Comparison of ENCODE assay signal across 11 cellular contexts in genomic region chr7:152512711-152513110, GRCh38.
DNase-seq lines count a peak whose midpoint lies in the region; ATAC-seq and TF ChIP-seq lines count a peak whose summit lies in the region.
"Had no signal": no experiment of that assay in that cellular context is flagged by ENCODE, and none has a peak within 500 bp of the region (broad histone marks: within the 10 kb centered on the region; RNA-seq: fewer than 3 reads in every experiment).

No MANE protein-coding gene starts in this region.

- no peaks in the 10 kb centered on the region for H3K27me3 ChIP-seq in WERI-Rb-1 (ENCODE audit: insufficient read depth, low read depth, severe bottlenecking)

- peak; percentile 54 for ATAC-seq in activated naive CD8-positive, alpha-beta T cell treated with anti-CD3 and anti-CD28 coated beads, Interleukin-2, amount 10 ng/mL, durations not matched to agents 7 days and 5 days (ENCODE audit: low read depth)

- H3K27ac Mint-ChIP-seq in activated naive CD8-positive, alpha-beta T cell treated with anti-CD3 and anti-CD28 coated beads, Interleukin-2, amount 10 ng/mL, durations not matched to agents 7 days and 5 days = no peak overlapping the region

- no peaks in the 10 kb centered on the region for H3K36me3 Mint-ChIP-seq in activated naive CD8-positive, alpha-beta T cell treated with anti-CD3 and anti-CD28 coated beads, Interleukin-2, amount 10 ng/mL, durations not matched to agents 7 days and 5 days

- H3K4me3 Mint-ChIP-seq in activated naive CD8-positive, alpha-beta T cell treated with anti-CD3 and anti-CD28 coated beads, Interleukin-2, amount 10 ng/mL, durations not matched to agents 7 days and 5 days = peak overlapping the region; percentile 46

- POLR2A ChIA-PET in activated naive CD8-positive, alpha-beta T cell treated with anti-CD3 and anti-CD28 coated beads, Interleukin-2, amount 10 ng/mL, durations not matched to agents 7 days and 5 days (lab: Charles Lee) = interaction anchor here (0.7 kb wide), 1 partner anchor 231 kb away, joined by 3 read pairs; no protein-coding TSS in a partner anchor

- no peaks in the 10 kb centered on the region for H3K27me3 Mint-ChIP-seq in activated naive CD8-positive, alpha-beta T cell treated with anti-CD3 and anti-CD28 coated beads, Interleukin-2, amount 10 ng/mL, durations not matched to agents 7 days and 5 days

- no peak overlapping the region for H3K4me3 ChIP-seq in WERI-Rb-1 (ENCODE audit: low read depth, low read length)

- no peaks in the 10 kb centered on the region for H3K9me3 ChIP-seq in WERI-Rb-1 (ENCODE audit: severe bottlenecking)

- peaks cover 4% of the 10 kb centered on the region for H3K4me1 Mint-ChIP-seq in activated naive CD8-positive, alpha-beta T cell treated with anti-CD3 and anti-CD28 coated beads, Interleukin-2, amount 10 ng/mL, durations not matched to agents 7 days and 5 days

- no peak for TF ChIP-seq CTCF in WERI-Rb-1 (IDR thresholded peaks at IDR 0.05; ENCODE audit: low read depth, low read length)

- DNase-seq in stimulated activated CD4-positive, alpha-beta T cell treated with anti-CD3 and anti-CD28 coated beads, Interleukin-1b, Interleukin-23, amount 100 ng/mL, for 48 hours = peak; percentile 10
- no peak for DNase-seq in stimulated activated CD4-positive, alpha-beta T cell treated with anti-CD3 and anti-CD28 coated beads, Interleukin-12 subunit alpha, Interleukin-12 subunit beta, amount 100 ng/mL, for 4 hours
- DNase-seq in NCI-H146 treated with DMSO at 0.1 percent for 48 hours (lab: John Stamatoyannopoulos, UW; ENCODE audit: unreplicated experiment) (peak; percentile 9), WERI-Rb-1 (no peak), SIG-M5 treated with dmso at 0.1 percent for 504 hours (lab: John Stamatoyannopoulos, UW; ENCODE audit: unreplicated experiment) (no peak)
- DNase-seq in activated naive CD8-positive, alpha-beta T cell treated with anti-CD3 and anti-CD28 coated beads, Interleukin-2, amount 10 ng/mL, durations not matched to agents 7 days and 5 days = no peak
- DNase-seq in stimulated activated naive CD4-positive, alpha-beta T cell treated with Interleukin-2 at 50 U/mL for 16 hours (lab: John Stamatoyannopoulos, UW) = no peak
- DNase-seq in effector CD8-positive, alpha-beta T cell (lab: John Stamatoyannopoulos, UW) = no peak
- DNase-seq: activated CD8-positive, alpha-beta memory T cell treated with anti-CD3 and anti-CD28 coated beads, Interleukin-2, amount 50 U/mL, for 48 hours; HCEC 1CT had no signal

- H3K27ac ChIP-seq in WERI-Rb-1 = no peak overlapping the region
- H3K27ac ChIP-seq: C4-2B had no signal

- no peaks in the 10 kb centered on the region for H3K36me3 ChIP-seq in WERI-Rb-1

- no peaks in the 10 kb centered on the region for H3K9me3 Mint-ChIP-seq in activated naive CD8-positive, alpha-beta T cell treated with anti-CD3 and anti-CD28 coated beads, Interleukin-2, amount 10 ng/mL, durations not matched to agents 7 days and 5 days

Comparison
In these comparisons a context has a peak if more than half of its experiments do, and no peak if none do; other contexts are left out.
1. DNase-seq: peak in stimulated activated CD4-positive, alpha-beta T cell treated with anti-CD3 and anti-CD28 coated beads, Interleukin-1b, Interleukin-23, amount 100 ng/mL, for 48 hours (single experiment) and NCI-H146 treated with DMSO at 0.1 percent for 48 hours (single experiment); none in stimulated activated CD4-positive, alpha-beta T cell treated with anti-CD3 and anti-CD28 coated beads, Interleukin-12 subunit alpha, Interleukin-12 subunit beta, amount 100 ng/mL, for 4 hours (single experiment), activated naive CD8-positive, alpha-beta T cell treated with anti-CD3 and anti-CD28 coated beads, Interleukin-2, amount 10 ng/mL, durations not matched to agents 7 days and 5 days (single experiment), WERI-Rb-1 (single experiment), stimulated activated naive CD4-positive, alpha-beta T cell treated with Interleukin-2 at 50 U/mL for 16 hours (single experiment), effector CD8-positive, alpha-beta T cell (single experiment) and SIG-M5 treated with dmso at 0.1 percent for 504 hours (single experiment).